16 cellular contexts compared by ENCODE assay signal in genomic region chr6:100376103-100376502, GRCh38.
DNase-seq lines count a peak whose midpoint lies in the region; ATAC-seq and TF ChIP-seq lines count a peak whose summit lies in the region.
"Had no signal": no experiment of that assay in that cellular context is flagged by ENCODE, and none has a peak within 500 bp of the region (broad histone marks: within the 10 kb centered on the region; RNA-seq: fewer than 3 reads in every experiment).

No MANE protein-coding gene starts in this region.

- CTCF ChIA-PET in MCF 10A (lab: Yijun Ruan, JAX): no interaction called here

- TF ChIP-seq CTCF in glutamatergic neuron (IDR thresholded peaks at IDR 0.05; ENCODE audit: partially characterized antibody, unreplicated experiment): no peak
- TF ChIP-seq CTCF in MCF 10A (IDR thresholded peaks at IDR 0.05; ENCODE audit: unreplicated experiment): no peak

- H3K27ac Mint-ChIP-seq in glutamatergic neuron (ENCODE audit: unreplicated experiment) (peak overlapping the region; percentile 31), MCF 10A (ENCODE audit: low read depth, unreplicated experiment) (no peak overlapping the region)

- H3K27me3 Mint-ChIP-seq in glutamatergic neuron (ENCODE audit: unreplicated experiment) (no peaks in the 10 kb centered on the region), MCF 10A (ENCODE audit: insufficient read depth, unreplicated experiment) (no peaks in the 10 kb centered on the region)

- no TSS peak for BruUV-seq in MCF 10A (replicated peaks; lab: Mats Ljungman, UMichigan)

- H3K4me1 Mint-ChIP-seq in glutamatergic neuron (ENCODE audit: low read depth, unreplicated experiment): peaks cover 25% of the 10 kb centered on the region
- no peaks in the 10 kb centered on the region for H3K4me1 Mint-ChIP-seq in MCF 10A (ENCODE audit: insufficient read depth, unreplicated experiment)

- H3K36me3 Mint-ChIP-seq in glutamatergic neuron (ENCODE audit: unreplicated experiment) (no peaks in the 10 kb centered on the region), MCF 10A (ENCODE audit: insufficient read depth, unreplicated experiment) (no peaks in the 10 kb centered on the region)

- H3K4me3 Mint-ChIP-seq in glutamatergic neuron (ENCODE audit: unreplicated experiment) (peak overlapping the region; percentile 17), MCF 10A (ENCODE audit: unreplicated experiment) (no peak overlapping the region)

- ATAC-seq in GM21786 (IDR thresholded peaks at IDR 0.05; ENCODE audit: unreplicated experiment): peak; percentile 59
- no peak for ATAC-seq in GM21526 (IDR thresholded peaks at IDR 0.05; ENCODE audit: low FRiP score, unreplicated experiment)
- no peak for ATAC-seq in GM21447 (IDR thresholded peaks at IDR 0.05; ENCODE audit: unreplicated experiment)
- ATAC-seq: SK-N-SH treated with all-trans-retinoic acid at 6 μM for 48 hours had no signal

- no peaks in the 10 kb centered on the region for H3K9me3 Mint-ChIP-seq in glutamatergic neuron (ENCODE audit: unreplicated experiment)
- H3K9me3 Mint-ChIP-seq in MCF 10A (ENCODE audit: unreplicated experiment): no peaks in the 10 kb centered on the region

- POLR2A ChIA-PET in MCF 10A (lab: Yijun Ruan, JAX): no interaction called here

- intact Hi-C loops in MCF 10A (cut with micrococcal nuclease): no loop called here

- peak; percentile 25 for DNase-seq in DMS53 (lab: John Stamatoyannopoulos, UW)
- DNase-seq in DMS53 treated with DMSO at 0.1 percent for 48 hours (lab: John Stamatoyannopoulos, UW; ENCODE audit: unreplicated experiment): no peak
- peak; percentile 6 for DNase-seq in NCI-H146 treated with DMSO at 0.1 percent for 48 hours (lab: John Stamatoyannopoulos, UW; ENCODE audit: unreplicated experiment)
- DNase-seq in glutamatergic neuron: no peak
- no peak for DNase-seq in MCF 10A (ENCODE audit: unreplicated experiment)
- DNase-seq: activated CD8-positive, alpha-beta memory T cell treated with anti-CD3 and anti-CD28 coated beads for 24 hours; activated effector memory CD4-positive, alpha-beta T cell treated with Interleukin-2 at 50 U/mL for 16 hours; central memory CD4-positive, alpha-beta T cell; DMS153; NCI-H2081 treated with DMSO at 0.1 percent for 48 hours; stimulated activated CD4-positive, alpha-beta T cell treated with anti-CD3 and anti-CD28 coated beads, Interleukin-2, amount 100 ng/mL, for 48 hours; stimulated activated CD8-positive, alpha-beta memory T cell treated with anti-CD3 and anti-CD28 coated beads, Interleukin-4, amount 100 ng/mL, for 48 hours had no signal

Comparison
In these comparisons a context has a peak if more than half of its experiments do, and no peak if none do; other contexts are left out.
1. DNase-seq: peak in DMS53 (single experiment) and NCI-H146 treated with DMSO at 0.1 percent for 48 hours (single experiment); none in DMS53 treated with DMSO at 0.1 percent for 48 hours (single experiment), glutamatergic neuron (single experiment) and MCF 10A (single experiment).